2 cellular contexts compared by ENCODE assay signal in the genomic region with DNA sequence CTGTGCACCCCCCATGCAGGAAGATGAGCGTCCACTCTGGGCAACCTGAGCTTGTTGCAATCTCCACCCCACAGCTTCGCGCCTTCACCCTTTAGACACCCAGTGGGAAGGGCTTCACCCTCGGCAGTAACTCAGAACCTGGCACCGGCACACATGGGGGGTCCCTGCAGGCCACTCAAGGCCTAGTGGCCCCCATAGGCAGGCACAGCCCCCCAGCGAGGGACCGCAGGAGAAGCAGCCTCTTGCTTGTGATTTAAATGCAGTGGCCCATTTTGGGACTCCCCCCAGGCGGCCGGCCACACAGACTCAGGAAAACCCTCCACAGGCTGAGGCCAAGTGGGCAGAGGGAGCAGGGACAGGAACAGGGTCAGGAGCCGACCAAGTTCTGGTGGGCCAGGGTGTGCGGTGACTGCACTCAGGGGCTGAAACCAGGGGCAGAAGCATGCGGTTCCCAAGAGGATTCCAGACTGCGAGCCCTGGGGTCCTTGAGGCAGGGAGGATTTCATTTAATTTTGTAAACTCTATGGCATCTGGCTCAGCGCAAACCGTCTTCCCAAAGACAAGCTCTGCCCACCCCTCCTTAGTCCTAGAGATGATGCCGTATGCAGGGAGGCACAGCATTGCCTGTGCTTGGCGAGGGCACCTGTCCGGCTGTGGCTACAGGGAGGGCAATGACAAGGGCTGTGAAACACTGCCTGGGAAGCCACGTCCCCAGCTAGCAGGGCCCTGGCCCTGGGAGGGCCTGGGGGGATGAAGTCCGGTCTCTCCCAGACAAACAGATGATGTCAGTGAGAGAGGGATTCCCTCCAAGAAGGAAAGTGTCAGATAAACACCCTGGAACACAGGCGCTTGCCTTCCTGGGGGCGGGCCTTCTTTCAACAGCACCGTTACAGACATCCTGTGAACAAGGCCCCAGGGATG.
TF ChIP-seq lines count a peak whose summit lies in the region.

No MANE protein-coding gene starts in this region.

TF ChIP-seq in H1, 55 proteins besides CTCF, POLR2A, EP300 and RAD21 (continues in another document):
- TF ChIP-seq ASH2L (IDR thresholded peaks at IDR 0.05; ENCODE audit: low read length) (no peak), HDAC2 (IDR thresholded peaks at IDR 0.05; ENCODE audit: borderline replicate concordance in 1 of 2, low read depth in 2 of 2, low read length in 2 of 2) (no peak), GABPA (IDR thresholded peaks at IDR 0.05; ENCODE audit: borderline replicate concordance, insufficient read depth, low read length) (no peak), CBX8 (IDR thresholded peaks at IDR 0.05; ENCODE audit: borderline replicate concordance, low read depth, low read length) (no peak), TBP (IDR thresholded peaks at IDR 0.05; ENCODE audit: low read depth, low read length) (no peak), RFX5 (IDR thresholded peaks at IDR 0.05; ENCODE audit: borderline replicate concordance, low read depth, low read length) (no peak), BRCA1 (IDR thresholded peaks at IDR 0.05; ENCODE audit: low read depth, low read length) (no peak), TAF7 (optimal IDR thresholded peaks at IDR 0.05; ENCODE audit: borderline replicate concordance, low read depth, low read length) (no peak), EGR1 (IDR thresholded peaks at IDR 0.05; ENCODE audit: borderline replicate concordance, low read depth, low read length) (no peak), CHD2 (IDR thresholded peaks at IDR 0.05; ENCODE audit: low read length) (no peak), GTF2F1 (IDR thresholded peaks at IDR 0.05; ENCODE audit: borderline replicate concordance, low read depth, low read length) (no peak), RXRA (IDR thresholded peaks at IDR 0.05; ENCODE audit: insufficient read depth, low read depth, low read length) (no peak), RNF2 (IDR thresholded peaks at IDR 0.05; ENCODE audit: borderline replicate concordance, low read depth, low read length, missing control alignments, poor library complexity, severe bottlenecking) (no peak), CBX5 (IDR thresholded peaks at IDR 0.05; ENCODE audit: low read depth, low read length) (no peak), FOSL1 (IDR thresholded peaks at IDR 0.05; ENCODE audit: insufficient read depth, low read depth, low read length) (no peak), TAF1 (IDR thresholded peaks at IDR 0.05; ENCODE audit: low read depth, low read length) (no peak)
- TF ChIP-seq, protein P1, sequence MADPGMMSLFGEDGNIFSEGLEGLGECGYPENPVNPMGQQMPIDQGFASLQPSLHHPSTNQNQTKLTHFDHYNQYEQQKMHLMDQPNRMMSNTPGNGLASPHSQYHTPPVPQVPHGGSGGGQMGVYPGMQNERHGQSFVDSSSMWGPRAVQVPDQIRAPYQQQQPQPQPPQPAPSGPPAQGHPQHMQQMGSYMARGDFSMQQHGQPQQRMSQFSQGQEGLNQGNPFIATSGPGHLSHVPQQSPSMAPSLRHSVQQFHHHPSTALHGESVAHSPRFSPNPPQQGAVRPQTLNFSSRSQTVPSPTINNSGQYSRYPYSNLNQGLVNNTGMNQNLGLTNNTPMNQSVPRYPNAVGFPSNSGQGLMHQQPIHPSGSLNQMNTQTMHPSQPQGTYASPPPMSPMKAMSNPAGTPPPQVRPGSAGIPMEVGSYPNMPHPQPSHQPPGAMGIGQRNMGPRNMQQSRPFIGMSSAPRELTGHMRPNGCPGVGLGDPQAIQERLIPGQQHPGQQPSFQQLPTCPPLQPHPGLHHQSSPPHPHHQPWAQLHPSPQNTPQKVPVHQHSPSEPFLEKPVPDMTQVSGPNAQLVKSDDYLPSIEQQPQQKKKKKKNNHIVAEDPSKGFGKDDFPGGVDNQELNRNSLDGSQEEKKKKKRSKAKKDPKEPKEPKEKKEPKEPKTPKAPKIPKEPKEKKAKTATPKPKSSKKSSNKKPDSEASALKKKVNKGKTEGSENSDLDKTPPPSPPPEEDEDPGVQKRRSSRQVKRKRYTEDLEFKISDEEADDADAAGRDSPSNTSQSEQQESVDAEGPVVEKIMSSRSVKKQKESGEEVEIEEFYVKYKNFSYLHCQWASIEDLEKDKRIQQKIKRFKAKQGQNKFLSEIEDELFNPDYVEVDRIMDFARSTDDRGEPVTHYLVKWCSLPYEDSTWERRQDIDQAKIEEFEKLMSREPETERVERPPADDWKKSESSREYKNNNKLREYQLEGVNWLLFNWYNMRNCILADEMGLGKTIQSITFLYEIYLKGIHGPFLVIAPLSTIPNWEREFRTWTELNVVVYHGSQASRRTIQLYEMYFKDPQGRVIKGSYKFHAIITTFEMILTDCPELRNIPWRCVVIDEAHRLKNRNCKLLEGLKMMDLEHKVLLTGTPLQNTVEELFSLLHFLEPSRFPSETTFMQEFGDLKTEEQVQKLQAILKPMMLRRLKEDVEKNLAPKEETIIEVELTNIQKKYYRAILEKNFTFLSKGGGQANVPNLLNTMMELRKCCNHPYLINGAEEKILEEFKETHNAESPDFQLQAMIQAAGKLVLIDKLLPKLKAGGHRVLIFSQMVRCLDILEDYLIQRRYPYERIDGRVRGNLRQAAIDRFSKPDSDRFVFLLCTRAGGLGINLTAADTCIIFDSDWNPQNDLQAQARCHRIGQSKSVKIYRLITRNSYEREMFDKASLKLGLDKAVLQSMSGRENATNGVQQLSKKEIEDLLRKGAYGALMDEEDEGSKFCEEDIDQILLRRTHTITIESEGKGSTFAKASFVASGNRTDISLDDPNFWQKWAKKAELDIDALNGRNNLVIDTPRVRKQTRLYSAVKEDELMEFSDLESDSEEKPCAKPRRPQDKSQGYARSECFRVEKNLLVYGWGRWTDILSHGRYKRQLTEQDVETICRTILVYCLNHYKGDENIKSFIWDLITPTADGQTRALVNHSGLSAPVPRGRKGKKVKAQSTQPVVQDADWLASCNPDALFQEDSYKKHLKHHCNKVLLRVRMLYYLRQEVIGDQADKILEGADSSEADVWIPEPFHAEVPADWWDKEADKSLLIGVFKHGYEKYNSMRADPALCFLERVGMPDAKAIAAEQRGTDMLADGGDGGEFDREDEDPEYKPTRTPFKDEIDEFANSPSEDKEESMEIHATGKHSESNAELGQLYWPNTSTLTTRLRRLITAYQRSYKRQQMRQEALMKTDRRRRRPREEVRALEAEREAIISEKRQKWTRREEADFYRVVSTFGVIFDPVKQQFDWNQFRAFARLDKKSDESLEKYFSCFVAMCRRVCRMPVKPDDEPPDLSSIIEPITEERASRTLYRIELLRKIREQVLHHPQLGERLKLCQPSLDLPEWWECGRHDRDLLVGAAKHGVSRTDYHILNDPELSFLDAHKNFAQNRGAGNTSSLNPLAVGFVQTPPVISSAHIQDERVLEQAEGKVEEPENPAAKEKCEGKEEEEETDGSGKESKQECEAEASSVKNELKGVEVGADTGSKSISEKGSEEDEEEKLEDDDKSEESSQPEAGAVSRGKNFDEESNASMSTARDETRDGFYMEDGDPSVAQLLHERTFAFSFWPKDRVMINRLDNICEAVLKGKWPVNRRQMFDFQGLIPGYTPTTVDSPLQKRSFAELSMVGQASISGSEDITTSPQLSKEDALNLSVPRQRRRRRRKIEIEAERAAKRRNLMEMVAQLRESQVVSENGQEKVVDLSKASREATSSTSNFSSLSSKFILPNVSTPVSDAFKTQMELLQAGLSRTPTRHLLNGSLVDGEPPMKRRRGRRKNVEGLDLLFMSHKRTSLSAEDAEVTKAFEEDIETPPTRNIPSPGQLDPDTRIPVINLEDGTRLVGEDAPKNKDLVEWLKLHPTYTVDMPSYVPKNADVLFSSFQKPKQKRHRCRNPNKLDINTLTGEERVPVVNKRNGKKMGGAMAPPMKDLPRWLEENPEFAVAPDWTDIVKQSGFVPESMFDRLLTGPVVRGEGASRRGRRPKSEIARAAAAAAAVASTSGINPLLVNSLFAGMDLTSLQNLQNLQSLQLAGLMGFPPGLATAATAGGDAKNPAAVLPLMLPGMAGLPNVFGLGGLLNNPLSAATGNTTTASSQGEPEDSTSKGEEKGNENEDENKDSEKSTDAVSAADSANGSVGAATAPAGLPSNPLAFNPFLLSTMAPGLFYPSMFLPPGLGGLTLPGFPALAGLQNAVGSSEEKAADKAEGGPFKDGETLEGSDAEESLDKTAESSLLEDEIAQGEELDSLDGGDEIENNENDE (IDR thresholded peaks at IDR 0.05; ENCODE audit: insufficient replicate concordance, low read length): no peak

TF ChIP-seq in HepG2, 621 proteins besides CTCF, POLR2A, EP300 and RAD21 (continues in another document):
- 0 out of 2 replicates have a peak, but pooled peaks have one; percentile 86 for TF ChIP-seq ZNF318 (CRISPR knock-in tag; IDR thresholded peaks at IDR 0.05)
- TF ChIP-seq ZNF747 (CRISPR knock-in tag; IDR thresholded peaks at IDR 0.05; ENCODE audit: borderline replicate concordance): peak; percentile 74; the same call in 1 of the 2 replicates
- TF ChIP-seq HDAC2 (CRISPR knock-in tag; IDR thresholded peaks at IDR 0.05): peak; percentile 87
- no peak for TF ChIP-seq PHB2 (IDR thresholded peaks at IDR 0.05; ENCODE audit: partially characterized antibody)
- TF ChIP-seq, protein P2, sequence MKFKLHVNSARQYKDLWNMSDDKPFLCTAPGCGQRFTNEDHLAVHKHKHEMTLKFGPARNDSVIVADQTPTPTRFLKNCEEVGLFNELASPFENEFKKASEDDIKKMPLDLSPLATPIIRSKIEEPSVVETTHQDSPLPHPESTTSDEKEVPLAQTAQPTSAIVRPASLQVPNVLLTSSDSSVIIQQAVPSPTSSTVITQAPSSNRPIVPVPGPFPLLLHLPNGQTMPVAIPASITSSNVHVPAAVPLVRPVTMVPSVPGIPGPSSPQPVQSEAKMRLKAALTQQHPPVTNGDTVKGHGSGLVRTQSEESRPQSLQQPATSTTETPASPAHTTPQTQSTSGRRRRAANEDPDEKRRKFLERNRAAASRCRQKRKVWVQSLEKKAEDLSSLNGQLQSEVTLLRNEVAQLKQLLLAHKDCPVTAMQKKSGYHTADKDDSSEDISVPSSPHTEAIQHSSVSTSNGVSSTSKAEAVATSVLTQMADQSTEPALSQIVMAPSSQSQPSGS (CRISPR knock-in tag; IDR thresholded peaks at IDR 0.05): peak; percentile 99
- TF ChIP-seq ZNF414 (CRISPR knock-in tag; IDR thresholded peaks at IDR 0.05): 0 out of 2 replicates have a peak, but pooled peaks have one; percentile 34
- TF ChIP-seq, protein P3, sequence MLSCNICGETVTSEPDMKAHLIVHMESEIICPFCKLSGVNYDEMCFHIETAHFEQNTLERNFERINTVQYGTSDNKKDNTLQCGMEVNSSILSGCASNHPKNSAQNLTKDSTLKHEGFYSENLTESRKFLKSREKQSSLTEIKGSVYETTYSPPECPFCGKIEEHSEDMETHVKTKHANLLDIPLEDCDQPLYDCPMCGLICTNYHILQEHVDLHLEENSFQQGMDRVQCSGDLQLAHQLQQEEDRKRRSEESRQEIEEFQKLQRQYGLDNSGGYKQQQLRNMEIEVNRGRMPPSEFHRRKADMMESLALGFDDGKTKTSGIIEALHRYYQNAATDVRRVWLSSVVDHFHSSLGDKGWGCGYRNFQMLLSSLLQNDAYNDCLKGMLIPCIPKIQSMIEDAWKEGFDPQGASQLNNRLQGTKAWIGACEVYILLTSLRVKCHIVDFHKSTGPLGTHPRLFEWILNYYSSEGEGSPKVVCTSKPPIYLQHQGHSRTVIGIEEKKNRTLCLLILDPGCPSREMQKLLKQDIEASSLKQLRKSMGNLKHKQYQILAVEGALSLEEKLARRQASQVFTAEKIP (CRISPR knock-in tag; IDR thresholded peaks at IDR 0.05; ENCODE audit: borderline replicate concordance): no peak
- no peak for TF ChIP-seq TAF15 (IDR thresholded peaks at IDR 0.05; ENCODE audit: low read depth, low read length, poor library complexity, severe bottlenecking)
- no peak for TF ChIP-seq ZFP36L2 (CRISPR knock-in tag; IDR thresholded peaks at IDR 0.05)
- peak; percentile 79; the same call in 1 of the 2 replicates for TF ChIP-seq ZNF788 (CRISPR knock-in tag; IDR thresholded peaks at IDR 0.05; ENCODE audit: borderline replicate concordance)
